8 cellular contexts compared by ENCODE assay signal in the genomic region with DNA sequence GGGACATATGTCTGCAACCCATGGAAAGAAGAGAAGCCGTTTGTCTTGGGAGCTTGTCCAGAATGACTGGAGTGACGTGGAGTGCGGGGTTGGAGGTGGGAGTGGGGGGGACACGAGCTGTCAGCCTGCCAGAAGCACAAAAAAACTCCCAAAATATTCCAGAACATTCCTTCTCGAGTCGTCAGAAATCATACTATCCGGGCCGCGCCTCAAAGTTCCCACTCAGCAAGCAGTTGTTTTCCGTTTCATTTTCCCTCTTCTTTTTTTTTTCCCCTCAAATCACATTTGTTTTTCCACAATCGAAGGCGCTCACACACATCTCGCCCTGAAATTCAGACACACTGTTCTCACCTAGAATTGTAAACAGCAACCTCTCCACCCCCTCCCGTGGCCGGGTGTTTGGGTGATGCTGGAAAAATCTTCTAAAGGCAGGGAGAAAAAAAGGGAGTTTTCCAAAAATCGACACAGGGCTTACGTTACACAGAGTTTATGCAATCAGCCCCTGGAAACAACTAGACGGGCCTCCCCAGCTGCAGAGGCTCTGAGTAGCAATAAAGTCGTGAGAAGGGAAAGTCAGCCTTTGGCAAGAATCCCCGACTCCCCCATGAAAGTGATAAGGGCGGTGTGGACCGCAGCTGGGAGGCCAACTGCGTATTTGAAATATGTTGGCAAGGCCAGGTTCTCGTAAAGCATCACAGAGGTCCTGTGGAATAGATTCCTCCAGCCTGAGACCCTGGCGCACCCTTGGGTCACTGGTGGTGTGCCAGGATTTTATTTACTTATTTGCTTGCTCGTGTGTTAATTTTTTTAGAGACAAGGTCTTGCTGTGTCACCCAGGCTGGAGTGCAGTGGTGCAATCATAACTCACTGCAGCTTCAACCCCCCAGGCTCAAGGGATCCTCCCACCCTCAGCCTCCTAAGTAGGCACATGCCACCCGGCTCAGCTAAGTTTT. TPM values are rescaled to one million over a fixed set of nuclear protein-coding genes. Genes with fewer than 3 reads are reported as not detected.
DNase-seq lines count a peak whose midpoint lies in the region; ATAC-seq lines count a peak whose summit lies in the region.

No MANE protein-coding gene starts in this region.

- peak; percentile 9 for DNase-seq in DMS 273 treated with DMSO at 0.1 percent for 48 hours (lab: John Stamatoyannopoulos, UW)
- DNase-seq in RPMI7951 (ENCODE audit: low read depth), result peak; percentile 97
- peak; percentile 96 for DNase-seq in fibroblast of gingiva (ENCODE audit: low read depth)
- DNase-seq in pons (ENCODE audit: low spot score), result peak; percentile 4
- no peak for DNase-seq in activated gamma-delta T cell (lab: John Stamatoyannopoulos, UW)
- DNase-seq in stimulated activated CD4-positive, alpha-beta T cell treated with anti-CD3 and anti-CD28 coated beads, Interleukin-4, amount 100 ng/mL, for 1 hour, result no peak
- no peak for DNase-seq in NCI-H1694 (lab: John Stamatoyannopoulos, UW)

- ATAC-seq in HG02884 (IDR thresholded peaks at IDR 0.05; ENCODE audit: unreplicated experiment), result no peak

RNA-seq across cellular contexts. Expression of a gene that starts 31.2 kb away (rescaled TPM):
- 2.8 and 3.0 TPM in 2 replicates for total RNA-seq in RPMI7951 (2014; rRNA removed; shearing (Covaris generic))

Comparison
In these comparisons a context has a peak if more than half of its experiments do, and no peak if none do; other contexts are left out.
1. DNase-seq: peak in DMS 273 treated with DMSO at 0.1 percent for 48 hours (single experiment), RPMI7951 (single experiment), fibroblast of gingiva (single experiment) and pons (single experiment); none in activated gamma-delta T cell (single experiment), stimulated activated CD4-positive, alpha-beta T cell treated with anti-CD3 and anti-CD28 coated beads, Interleukin-4, amount 100 ng/mL, for 1 hour (single experiment) and NCI-H1694 (single experiment).